Comparison of ENCODE assay signal across 8 cellular contexts in genomic region chr7:144391823-144392255, GRCh38. TPM values are rescaled to one million over a fixed set of nuclear protein-coding genes. Genes with fewer than 3 reads are reported as not detected.
DNase-seq lines count a peak whose midpoint lies in the region; ATAC-seq and TF ChIP-seq lines count a peak whose summit lies in the region.

No MANE protein-coding gene starts in this region.

- peak; percentile 83 for ATAC-seq in HG02759 (IDR thresholded peaks at IDR 0.05; ENCODE audit: unreplicated experiment)

- DNase-seq in AG09319 (ENCODE audit: extremely low read depth, low read depth) (peak; percentile 22), GM12865 (ENCODE audit: low read depth) (peak; percentile 64), NCI-H1930 (lab: John Stamatoyannopoulos, UW) (peak; percentile 27 to 30), glomerular visceral epithelial cell (ENCODE audit: extremely low spot score) (peak; percentile 49), pulmonary artery endothelial cell (ENCODE audit: low read depth, low spot score) (peak; percentile 8)
- DNase-seq in activated CD8-positive, alpha-beta memory T cell treated with anti-CD3 and anti-CD28 coated beads, Interleukin-2, amount 50 U/mL, for 1 hour (ENCODE audit: extremely low read depth) = peak; percentile 3
- DNase-seq in stimulated activated CD8-positive, alpha-beta memory T cell treated with anti-CD3 and anti-CD28 coated beads, Interleukin-4, amount 100 ng/mL, for 48 hours = no peak

- no peak overlapping the region for H3K4me3 ChIP-seq in GM12865 (ENCODE audit: low read depth, low read length)

- TF ChIP-seq CTCF in AG09319 (IDR thresholded peaks at IDR 0.05; ENCODE audit: low read depth, low read length) = peak; percentile 65
- peak; percentile 49 for TF ChIP-seq CTCF in GM12865 (IDR thresholded peaks at IDR 0.05; ENCODE audit: insufficient read depth, low read depth, low read length, missing control alignments)

RNA-seq across cellular contexts. Expression of gene NOBOX, which starts 11.7 kb away (rescaled TPM):
- total RNA-seq in pulmonary artery endothelial cell = not detected in 2 replicates

RNA-seq across cellular contexts. Expression of gene ARHGEF5, which starts 36.6 kb away (rescaled TPM):
- 0.49 and 0.66 TPM in 2 replicates for total RNA-seq in pulmonary artery endothelial cell
